Comparison of ENCODE assay signal across 17 cellular contexts in genomic region chr7:149877890-149878522, GRCh38. TPM values are rescaled to one million over a fixed set of nuclear protein-coding genes. Genes with fewer than 3 reads are reported as not detected.
DNase-seq lines count a peak whose midpoint lies in the region; ATAC-seq and TF ChIP-seq lines count a peak whose summit lies in the region.
"Had no signal": no experiment of that assay in that cellular context is flagged by ENCODE, and none has a peak within 500 bp of the region (broad histone marks: within the 10 kb centered on the region; RNA-seq: fewer than 3 reads in every experiment).

No MANE protein-coding gene starts in this region.

- H3K4me2 ChIP-seq in neuronal stem cell (ENCODE audit: insufficient read depth, low read length, poor library complexity, severe bottlenecking), result no peak overlapping the region
- no peak overlapping the region for H3K4me2 ChIP-seq in GM23248 (ENCODE audit: unreplicated experiment)

- peak overlapping the region; percentile 82 for H3K14ac ChIP-seq in neuronal stem cell (ENCODE audit: low read length)

- H3K27ac Mint-ChIP-seq in activated CD4-positive, alpha-beta T cell treated with anti-CD3 and anti-CD28 coated beads, Interleukin-2, amount 10 ng/mL, durations not matched to agents 7 days and 5 days, result peak overlapping the region; percentile 66
- H3K27ac Mint-ChIP-seq in activated CD4-positive, alpha-beta T cell treated with anti-CD3 and anti-CD28 coated beads, Interleukin-2, amount 10 ng/mL, durations not matched to agents 24 days and 14 days, result no peak overlapping the region
- no peak overlapping the region for H3K27ac Mint-ChIP-seq in CD4-positive, alpha-beta T cell
- H3K27ac Mint-ChIP-seq: B cell had no signal

- H3K36me3 ChIP-seq in endocrine pancreas (ENCODE audit: control insufficient read depth, insufficient read depth, low read length), result no peaks in the 10 kb centered on the region
- peaks cover 2 to 19% of the 10 kb centered on the region in 2 donors for H3K36me3 ChIP-seq in neuronal stem cell (replicated peaks in 1 of 2; ENCODE audit: control insufficient read depth in 2 of 2, insufficient read depth in 2 of 2, low read length in 2 of 2)
- no peaks in the 10 kb centered on the region for H3K36me3 ChIP-seq in GM23248 (ENCODE audit: low read depth)

- intact Hi-C loops in activated CD4-positive, alpha-beta T cell treated with anti-CD3 and anti-CD28 coated beads, Interleukin-2, amount 10 ng/mL, durations not matched to agents 24 days and 14 days (cut with micrococcal nuclease), result loop anchor here (10.0 kb wide), 2 partner anchors 253 to 633 kb away; no protein-coding TSS in a partner anchor
- intact Hi-C loops in CD4-positive, alpha-beta T cell (cut with DNase I, micrococcal nuclease), result no loop called here

- H3K79me2 ChIP-seq in GM23248 (ENCODE audit: insufficient read depth), result no peaks in the 10 kb centered on the region

- no peak overlapping the region for H3K27ac ChIP-seq in neuronal stem cell (replicated peaks; ENCODE audit: low read length)
- H3K27ac ChIP-seq in GM23248, result no peak overlapping the region
- H3K27ac ChIP-seq in CD4-positive, alpha-beta T cell (ENCODE audit: low read depth, low read length), result no peak overlapping the region
- H3K27ac ChIP-seq: 22Rv1 had no signal

- no peaks in the 10 kb centered on the region for H3K27me3 Mint-ChIP-seq in activated CD4-positive, alpha-beta T cell treated with anti-CD3 and anti-CD28 coated beads, Interleukin-2, amount 10 ng/mL, durations not matched to agents 7 days and 5 days
- no peaks in the 10 kb centered on the region for H3K27me3 Mint-ChIP-seq in activated CD4-positive, alpha-beta T cell treated with anti-CD3 and anti-CD28 coated beads, Interleukin-2, amount 10 ng/mL, durations not matched to agents 24 days and 14 days
- H3K27me3 Mint-ChIP-seq in CD4-positive, alpha-beta T cell, result no peaks in the 10 kb centered on the region
- H3K27me3 Mint-ChIP-seq: B cell; CD4-positive, CD25-positive, alpha-beta regulatory T cell had no signal

- no peak overlapping the region for H3K4ac ChIP-seq in neuronal stem cell (ENCODE audit: low read length)

- peaks cover 4% of the 10 kb centered on the region for H3K79me1 ChIP-seq in neuronal stem cell (ENCODE audit: low read depth, low read length)

- H2AK5ac ChIP-seq in neuronal stem cell (ENCODE audit: low read depth, low read length), result no peak overlapping the region

- H3K9me3 Mint-ChIP-seq in activated CD4-positive, alpha-beta T cell treated with anti-CD3 and anti-CD28 coated beads, Interleukin-2, amount 10 ng/mL, durations not matched to agents 7 days and 5 days, result no peaks in the 10 kb centered on the region
- H3K9me3 Mint-ChIP-seq in activated CD4-positive, alpha-beta T cell treated with anti-CD3 and anti-CD28 coated beads, Interleukin-2, amount 10 ng/mL, durations not matched to agents 24 days and 14 days, result no peaks in the 10 kb centered on the region
- no peaks in the 10 kb centered on the region for H3K9me3 Mint-ChIP-seq in CD4-positive, alpha-beta T cell

- no peak overlapping the region for H2BK120ac ChIP-seq in neuronal stem cell (ENCODE audit: low read depth, low read length)

- H4K91ac ChIP-seq in neuronal stem cell (ENCODE audit: low read depth, low read length, poor library complexity), result peak overlapping the region; percentile 85

- peaks cover 17% of the 10 kb centered on the region for H3K36me3 Mint-ChIP-seq in activated CD4-positive, alpha-beta T cell treated with anti-CD3 and anti-CD28 coated beads, Interleukin-2, amount 10 ng/mL, durations not matched to agents 7 days and 5 days (ENCODE audit: low read depth)
- peaks cover 8% of the 10 kb centered on the region for H3K36me3 Mint-ChIP-seq in activated CD4-positive, alpha-beta T cell treated with anti-CD3 and anti-CD28 coated beads, Interleukin-2, amount 10 ng/mL, durations not matched to agents 24 days and 14 days (ENCODE audit: low read depth)
- H3K36me3 Mint-ChIP-seq in CD4-positive, alpha-beta T cell (ENCODE audit: low read depth), result peaks cover 49% of the 10 kb centered on the region

- H2BK5ac ChIP-seq in neuronal stem cell (ENCODE audit: low read length), result no peak overlapping the region

- no CpG with 5 or more reads among the region's 16 CpGs for WGBS in neuronal stem cell (ENCODE audit: extremely low coverage in 2 of 2, insufficient read length in 2 of 2, insufficient replicate concordance in 1 of 2), 2 donors
- 73 to 74% methylated on average over 16 of the region's 16 CpGs for WGBS in GM23248 (ENCODE audit: low coverage in 1 of 2, low lambda C conversion rate in 2 of 2, missing lambda C conversion rate in 2 of 2), 2 experiments

- no peak overlapping the region for H3K4me3 Mint-ChIP-seq in activated CD4-positive, alpha-beta T cell treated with anti-CD3 and anti-CD28 coated beads, Interleukin-2, amount 10 ng/mL, durations not matched to agents 7 days and 5 days
- H3K4me3 Mint-ChIP-seq in activated CD4-positive, alpha-beta T cell treated with anti-CD3 and anti-CD28 coated beads, Interleukin-2, amount 10 ng/mL, durations not matched to agents 24 days and 14 days, result no peak overlapping the region
- no peak overlapping the region for H3K4me3 Mint-ChIP-seq in CD4-positive, alpha-beta T cell
- H3K4me3 Mint-ChIP-seq: B cell had no signal

- H2BK12ac ChIP-seq in neuronal stem cell (ENCODE audit: low read length), result no peak overlapping the region

- POLR2A ChIA-PET in activated CD4-positive, alpha-beta T cell treated with anti-CD3 and anti-CD28 coated beads, Interleukin-2, amount 10 ng/mL, durations not matched to agents 7 days and 5 days (lab: Charles Lee), result no interaction called here
- POLR2A ChIA-PET in CD4-positive, alpha-beta T cell (lab: Charles Lee), result no interaction called here

- H3K27me3 ChIP-seq in endocrine pancreas (ENCODE audit: control insufficient read depth, insufficient read depth, low read length) (no peaks in the 10 kb centered on the region), neuronal stem cell (ENCODE audit: control insufficient read depth in 3 of 3, insufficient read depth in 3 of 3, low read depth in 1 of 3, low read length in 3 of 3) (peaks cover 0 to 3% (median 0%) of the 10 kb centered on the region in 3 experiments), GM23248 (replicated peaks; ENCODE audit: insufficient read depth) (no peaks in the 10 kb centered on the region)
- H3K27me3 ChIP-seq in CD4-positive, alpha-beta T cell (ENCODE audit: control insufficient read depth, insufficient read depth, low read length), result no peaks in the 10 kb centered on the region

- no peak overlapping the region for H3K23ac ChIP-seq in neuronal stem cell (ENCODE audit: low read depth, low read length, poor library complexity)

- in situ Hi-C loops in GM23248 (cut with MboI), result no loop called here

- no peak overlapping the region for H3K18ac ChIP-seq in neuronal stem cell (ENCODE audit: low read length)

- CTCF ChIA-PET in activated CD4-positive, alpha-beta T cell treated with anti-CD3 and anti-CD28 coated beads, Interleukin-2, amount 10 ng/mL, durations not matched to agents 7 days and 5 days (lab: Charles Lee), result no interaction called here
- CTCF ChIA-PET in CD4-positive, alpha-beta T cell (lab: Charles Lee), result no interaction called here

- no peak for DNase-seq in activated CD4-positive, alpha-beta T cell treated with anti-CD3 and anti-CD28 coated beads, Interleukin-2, amount 10 ng/mL, durations not matched to agents 7 days and 5 days
- DNase-seq in activated CD4-positive, alpha-beta T cell treated with anti-CD3 and anti-CD28 coated beads, Interleukin-2, amount 10 ng/mL, durations not matched to agents 24 days and 14 days, result no peak
- DNase-seq in RPMI8226 (peak; percentile 2), neuronal stem cell (ENCODE audit: low spot score) (no peak), GM23248 (no peak)
- DNase-seq in CD4-positive, alpha-beta T cell, result no peak
- DNase-seq: Calu3; CD4-positive, CD25-positive, alpha-beta regulatory T cell; DMS79; KG1; NCI-H1417 treated with DMSO at 0.1 percent for 48 hours; NCI-H1930; SHP77 treated with DMSO at 0.1 percent for 48 hours had no signal

- H3K4me3 ChIP-seq in endocrine pancreas (ENCODE audit: control insufficient read depth, insufficient read depth, low read length) (no peak overlapping the region), neuronal stem cell (ENCODE audit: low read length in 2 of 2) (no peak overlapping the region), GM23248 (no peak overlapping the region)

- H4K20me1 ChIP-seq in GM23248 (ENCODE audit: insufficient read depth), result no peaks in the 10 kb centered on the region

- H3K9ac ChIP-seq in endocrine pancreas (ENCODE audit: control insufficient read depth, insufficient read depth, low read length) (peak overlapping the region; percentile 35), neuronal stem cell (ENCODE audit: low read depth, low read length, poor library complexity) (no peak overlapping the region), GM23248 (no peak overlapping the region)

- no peak overlapping the region for H4K8ac ChIP-seq in neuronal stem cell (ENCODE audit: low read depth, low read length)

- H3K9me3 ChIP-seq in endocrine pancreas (ENCODE audit: control insufficient read depth, low read length) (no peaks in the 10 kb centered on the region), neuronal stem cell (replicated peaks in 1 of 2; ENCODE audit: control insufficient read depth in 2 of 2, insufficient read depth in 1 of 2, low read depth in 1 of 2, low read length in 2 of 2) (no peaks in the 10 kb centered on the region), GM23248 (ENCODE audit: low read depth) (no peaks in the 10 kb centered on the region)
- no peaks in the 10 kb centered on the region for H3K9me3 ChIP-seq in CD4-positive, alpha-beta T cell (ENCODE audit: control insufficient read depth, low read length)

- H3K4me1 ChIP-seq in endocrine pancreas (ENCODE audit: control insufficient read depth, insufficient read depth, low read length) (no peaks in the 10 kb centered on the region), neuronal stem cell (ENCODE audit: control insufficient read depth in 2 of 2, insufficient read depth in 1 of 2, low read depth in 1 of 2, low read length in 2 of 2) (peaks cover 5 to 7% of the 10 kb centered on the region in 2 donors), GM23248 (ENCODE audit: insufficient read depth) (no peaks in the 10 kb centered on the region)

- peaks cover 34% of the 10 kb centered on the region for H3K4me1 Mint-ChIP-seq in activated CD4-positive, alpha-beta T cell treated with anti-CD3 and anti-CD28 coated beads, Interleukin-2, amount 10 ng/mL, durations not matched to agents 7 days and 5 days
- peaks cover 32% of the 10 kb centered on the region for H3K4me1 Mint-ChIP-seq in activated CD4-positive, alpha-beta T cell treated with anti-CD3 and anti-CD28 coated beads, Interleukin-2, amount 10 ng/mL, durations not matched to agents 24 days and 14 days
- H3K4me1 Mint-ChIP-seq in CD4-positive, alpha-beta T cell (ENCODE audit: low read depth), result peaks cover 37% of the 10 kb centered on the region

- no peak for ATAC-seq in HG02642 (IDR thresholded peaks at IDR 0.05; ENCODE audit: poor library complexity, unreplicated experiment)
- ATAC-seq in CD4-positive, alpha-beta T cell (ENCODE audit: poor library complexity), result no peak

- TF ChIP-seq CTCF in CD4-positive, alpha-beta T cell (IDR thresholded peaks at IDR 0.05), result no peak

- no peak overlapping the region for H2BK15ac ChIP-seq in neuronal stem cell (ENCODE audit: low read length)

- H3F3A ChIP-seq in GM23248 (ENCODE audit: insufficient read depth), result no peaks in the 10 kb centered on the region

- no peaks in the 10 kb centered on the region for H3K9me2 ChIP-seq in GM23248 (ENCODE audit: insufficient read depth)

- H2AFZ ChIP-seq in neuronal stem cell (ENCODE audit: low read length) (no peak overlapping the region), GM23248 (no peak overlapping the region)

RNA-seq across cellular contexts. Expression of gene ATP6V0E2, which starts 4.2 kb away (rescaled TPM):
- total RNA-seq in activated CD4-positive, alpha-beta T cell treated with anti-CD3 and anti-CD28 coated beads, Interleukin-2, amount 10 ng/mL, durations not matched to agents 7 days and 5 days, result 10 to 100 TPM; 69.0 to 76.1 TPM
- total RNA-seq in activated CD4-positive, alpha-beta T cell treated with anti-CD3 and anti-CD28 coated beads, Interleukin-2, amount 10 ng/mL, durations not matched to agents 24 days and 14 days, result 43.5 and 46.7 TPM in 2 replicates
- 63.8 TPM for polyA plus RNA-seq in neuronal stem cell (2013, experiment 1 of 2)
- 60.2 TPM for polyA plus RNA-seq in neuronal stem cell (2013, experiment 2 of 2)
- total RNA-seq in GM23248 (2014; rRNA removed; shearing (Covaris generic)), result 6.9 and 17.7 TPM in 2 replicates
- 7.7 and 8.0 TPM in 2 replicates for polyA plus RNA-seq in GM23248 (2016; fragmentation: Nextera tagmentation; extraction: Ambion mirVana)
- 10 to 100 TPM; 23.2 to 24.9 TPM for total RNA-seq in CD4-positive, alpha-beta T cell

RNA-seq across cellular contexts. Expression of gene ZNF862, which starts 39.8 kb away (rescaled TPM):
- total RNA-seq in activated CD4-positive, alpha-beta T cell treated with anti-CD3 and anti-CD28 coated beads, Interleukin-2, amount 10 ng/mL, durations not matched to agents 7 days and 5 days, result 10 to 100 TPM; 31.3 to 35.8 TPM
- total RNA-seq in activated CD4-positive, alpha-beta T cell treated with anti-CD3 and anti-CD28 coated beads, Interleukin-2, amount 10 ng/mL, durations not matched to agents 24 days and 14 days, result 16.6 and 18.3 TPM in 2 replicates
- 7.1 TPM for polyA plus RNA-seq in neuronal stem cell (2013, experiment 1 of 2)
- polyA plus RNA-seq in neuronal stem cell (2013, experiment 2 of 2), result 6.8 TPM
- 2.9 and 9.7 TPM in 2 replicates for total RNA-seq in GM23248 (2014; rRNA removed; shearing (Covaris generic))
- polyA plus RNA-seq in GM23248 (2016; fragmentation: Nextera tagmentation; extraction: Ambion mirVana), result 3.3 and 3.5 TPM in 2 replicates
- total RNA-seq in CD4-positive, alpha-beta T cell, result 10 to 100 TPM; 25.6 to 26.6 TPM
